Comparison of ENCODE assay signal across 8 cellular contexts in genomic region chr22:33923033-33923432, GRCh38. TPM values are rescaled to one million over a fixed set of nuclear protein-coding genes. Genes with fewer than 3 reads are reported as not detected.
A peak's percentile ranks its signal among the peaks of the same experiment; 100 is the strongest.
DNase-seq lines count a peak whose midpoint lies in the region; ATAC-seq and TF ChIP-seq lines count a peak whose summit lies in the region.

No MANE protein-coding gene starts in this region.

- H3K9me3 ChIP-seq in T-helper 17 cell (ENCODE audit: control insufficient read depth, low read length, poor library complexity, severe bottlenecking) (no peaks in the 10 kb centered on the region), gastroesophageal sphincter (no peaks in the 10 kb centered on the region)

- DNase-seq in GM03348 (ENCODE audit: low spot score) (peak; percentile 27), T-helper 17 cell (no peak), foreskin keratinocyte (no peak), GM19238 (ENCODE audit: insufficient read length, low spot score) (no peak)
- no peak for DNase-seq in stimulated activated CD4-positive, alpha-beta T cell treated with anti-CD3 and anti-CD28 coated beads, Interleukin-4, amount 100 ng/mL, for 1 hour

- 0 to 6% methylated on average over 4 to 5 of the region's 5 CpGs for WGBS in gastroesophageal sphincter (ENCODE audit: low coverage in 1 of 2), 2 donors

- H3K27me3 ChIP-seq in gastroesophageal sphincter (no peaks in the 10 kb centered on the region), rectal smooth muscle tissue (ENCODE audit: control insufficient read depth, insufficient read depth, low read length) (no peaks in the 10 kb centered on the region), foreskin keratinocyte (no peaks in the 10 kb centered on the region)

- no peak overlapping the region for H3K9ac ChIP-seq in rectal smooth muscle tissue (ENCODE audit: low read length)

- peaks cover 15% of the 10 kb centered on the region for H3K4me1 Mint-ChIP-seq in T-helper 17 cell

- H3K36me3 Mint-ChIP-seq in T-helper 17 cell (ENCODE audit: low read depth): peaks cover 2% of the 10 kb centered on the region

- no peak for TF ChIP-seq EP300 in gastroesophageal sphincter (IDR thresholded peaks at IDR 0.05)

- H3K4me3 Mint-ChIP-seq in T-helper 17 cell: peak overlapping the region; percentile 93

- H3K4me3 ChIP-seq in gastroesophageal sphincter (peak overlapping the region; percentile 51 to 91), rectal smooth muscle tissue (ENCODE audit: low read length) (peak overlapping the region; percentile 91)

- no peak overlapping the region for H3K27ac Mint-ChIP-seq in T-helper 17 cell

- H3K27me3 Mint-ChIP-seq in T-helper 17 cell: peaks cover 52% of the 10 kb centered on the region

- no peak for TF ChIP-seq CTCF in gastroesophageal sphincter (IDR thresholded peaks at IDR 0.05)
- no peak for TF ChIP-seq CTCF in foreskin keratinocyte (conservative IDR thresholded peaks at IDR 0.05)

- H3K4me1 ChIP-seq in gastroesophageal sphincter: peaks cover 0 to 42% (median 15%) of the 10 kb centered on the region in 3 donors
- H3K4me1 ChIP-seq in rectal smooth muscle tissue (ENCODE audit: control insufficient read depth, insufficient read depth, low read length): peaks cover 13% of the 10 kb centered on the region
- H3K4me1 ChIP-seq in foreskin keratinocyte: no peaks in the 10 kb centered on the region

- ATAC-seq in T-helper 17 cell: no peak
- no peak for ATAC-seq in gastroesophageal sphincter
- ATAC-seq in HG02884 (IDR thresholded peaks at IDR 0.05; ENCODE audit: unreplicated experiment): no peak
- no peak for ATAC-seq in foreskin keratinocyte

- H3K27ac ChIP-seq in gastroesophageal sphincter: peak overlapping the region in 3 of 4 donors; percentile 50 to 91 (median 91)
- H3K27ac ChIP-seq in rectal smooth muscle tissue (ENCODE audit: low read depth, low read length): peak overlapping the region; percentile 70
- no peak overlapping the region for H3K27ac ChIP-seq in foreskin keratinocyte

- H3K36me3 ChIP-seq in gastroesophageal sphincter: no peaks in the 10 kb centered on the region
- H3K36me3 ChIP-seq in rectal smooth muscle tissue (ENCODE audit: control insufficient read depth, insufficient read depth, low read length): no peaks in the 10 kb centered on the region

- no peak for TF ChIP-seq POLR2A in gastroesophageal sphincter (IDR thresholded peaks at IDR 0.05)

RNA-seq across cellular contexts. Expression of gene LARGE1, which starts 2.8 kb away (rescaled TPM):
- total RNA-seq in T-helper 17 cell: 1 to 10 TPM; 2.1 to 7.0 TPM
- 10 to 100 TPM; 23.0 to 67.8 (median 48.0) TPM for total RNA-seq in gastroesophageal sphincter
- total RNA-seq in foreskin keratinocyte: 8.1 and 8.8 TPM in 2 replicates
- 3.6 and 3.7 TPM in 2 replicates for polyA plus RNA-seq in foreskin keratinocyte
